ENCODE assay signal across 8 cellular contexts in the genomic region with DNA sequence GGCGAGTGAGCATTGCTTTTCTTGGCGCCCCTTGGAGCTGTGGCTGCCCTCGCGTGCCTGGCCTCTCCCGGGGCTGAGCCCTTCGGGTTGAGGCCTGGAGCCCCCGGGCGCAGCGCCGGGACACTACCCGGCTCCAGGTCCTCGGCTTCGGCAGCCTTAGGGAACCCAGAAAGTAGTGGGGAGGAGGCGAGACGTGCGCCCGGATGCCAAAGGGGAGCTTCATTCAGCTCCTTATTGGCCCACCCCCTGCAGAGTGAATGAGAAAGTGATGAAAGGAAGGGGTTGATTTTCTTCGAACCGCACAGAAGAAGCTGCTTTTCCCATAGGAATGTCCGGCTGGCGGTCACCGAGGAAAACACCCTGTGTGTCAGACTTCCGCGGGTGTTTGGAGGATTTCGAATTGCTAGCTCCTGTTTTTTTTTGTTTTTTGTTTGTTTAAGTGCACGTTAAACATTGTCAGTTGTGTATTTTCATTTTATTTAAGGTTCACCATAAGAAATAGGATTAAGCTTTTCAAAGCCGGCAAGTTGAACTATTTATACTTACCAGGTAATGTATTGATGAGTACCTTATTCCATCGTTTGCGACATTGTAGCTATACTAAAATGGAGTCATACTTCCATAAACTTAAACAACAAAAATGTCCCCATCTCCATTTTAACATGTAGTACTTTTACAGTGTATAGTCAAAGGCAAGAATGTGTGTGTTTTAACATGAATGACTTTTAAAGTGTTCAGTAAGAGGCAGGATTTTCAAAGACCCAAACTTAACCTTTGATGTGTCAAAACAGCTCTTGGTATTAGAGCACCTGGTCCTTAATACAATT. TPM values are rescaled to one million over a fixed set of nuclear protein-coding genes. Genes with fewer than 3 reads are reported as not detected.
DNase-seq lines count a peak whose midpoint lies in the region; ATAC-seq and TF ChIP-seq lines count a peak whose summit lies in the region.

No MANE protein-coding gene starts in this region.

- H3K36me3 Mint-ChIP-seq in MCF 10A (ENCODE audit: insufficient read depth, unreplicated experiment) (peaks cover 44% of the 10 kb centered on the region), immature natural killer cell (peaks cover 10 to 16% (median 13%) of the 10 kb centered on the region in 3 donors)

- H3K9me3 Mint-ChIP-seq in MCF 10A (ENCODE audit: unreplicated experiment) (no peaks in the 10 kb centered on the region), immature natural killer cell (no peaks in the 10 kb centered on the region)

- no peaks in the 10 kb centered on the region for H3K4me1 ChIP-seq in BE2C
- H3K4me1 ChIP-seq in Panc1 (ENCODE audit: control insufficient read depth, insufficient read depth, low read length), result peaks cover 31% of the 10 kb centered on the region

- POLR2A ChIA-PET in Panc1 (lab: Charles Lee), result interaction anchor here (0.6 to 2.3 kb wide), 19 partner anchors 9 to 964 kb away, joined by 3 to 32 read pairs (median 5); a partner anchor contains a TSS
- POLR2A ChIA-PET in MCF 10A (lab: Yijun Ruan, JAX), result interaction anchor here (0.6 to 5.3 kb wide), 73 partner anchors 9 to 1868 kb away, joined by 3 to 301 read pairs (median 4); a partner anchor contains a TSS

- CTCF ChIA-PET in Panc1 (lab: Charles Lee), result interaction anchor here (0.5 to 1.9 kb wide), 10 partner anchors 14 to 270 kb away, joined by 3 to 17 read pairs (median 3); a partner anchor contains a TSS
- CTCF ChIA-PET in MCF 10A (lab: Yijun Ruan, JAX), result interaction anchor here (0.6 to 1.5 kb wide), 12 partner anchors 11 to 347 kb away, joined by 3 to 7 read pairs (median 3); no protein-coding TSS in a partner anchor

- H3K4me3 Mint-ChIP-seq in MCF 10A (ENCODE audit: unreplicated experiment) (peak overlapping the region; percentile 89), immature natural killer cell (peak overlapping the region; percentile 96 to 98 (median 98))

- ATAC-seq in GM18867 (IDR thresholded peaks at IDR 0.05; ENCODE audit: unreplicated experiment) (peak; percentile 25), HG03066 (IDR thresholded peaks at IDR 0.05; ENCODE audit: low read depth, unreplicated experiment) (peak; percentile 15), Panc1 (peak; percentile 46)

- no peaks in the 10 kb centered on the region for H3K27me3 ChIP-seq in BE2C
- no peaks in the 10 kb centered on the region for H3K27me3 ChIP-seq in Panc1 (ENCODE audit: control insufficient read depth, insufficient read depth, low read length)

- DNase-seq in BE2C (no peak), Panc1 (ENCODE audit: low read depth, low spot score) (no peak), MCF 10A (ENCODE audit: unreplicated experiment) (peak; percentile 69), immature natural killer cell (no peak), pons (ENCODE audit: low spot score) (no peak)
- DNase-seq in stimulated activated CD4-positive, alpha-beta T cell treated with anti-CD3 and anti-CD28 coated beads, Interleukin-12 subunit alpha, Interleukin-12 subunit beta, amount 100 ng/mL, for 4 hours, result peak; percentile 43

- no peak for TF ChIP-seq CTCF in BE2C (IDR thresholded peaks at IDR 0.05; ENCODE audit: low read depth, low read length)
- TF ChIP-seq CTCF in Panc1 (IDR thresholded peaks at IDR 0.05), result no peak
- no peak for TF ChIP-seq CTCF in MCF 10A (IDR thresholded peaks at IDR 0.05; ENCODE audit: unreplicated experiment)

- in situ Hi-C loops in Panc1 (cut with HindIII; ENCODE audit: low pct_unique_long_range_greater_than_20kb, low sequenced_read_pairs), result no loop called here

- H3K4me3 ChIP-seq in BE2C (ENCODE audit: low read depth, low read length), result peak overlapping the region; percentile 70
- peak overlapping the region; percentile 83 to 86 for H3K4me3 ChIP-seq in Panc1 (ENCODE audit: low read depth in 2 of 2, low read length in 2 of 2)

- H3K4me1 Mint-ChIP-seq in MCF 10A (ENCODE audit: insufficient read depth, unreplicated experiment), result peaks cover 4% of the 10 kb centered on the region
- peaks cover 37 to 46% of the 10 kb centered on the region in 2 donors for H3K4me1 Mint-ChIP-seq in immature natural killer cell

- H3K27ac Mint-ChIP-seq in MCF 10A (ENCODE audit: low read depth, unreplicated experiment), result peak overlapping the region; percentile 97
- peak overlapping the region; percentile 93 to 97 (median 94) for H3K27ac Mint-ChIP-seq in immature natural killer cell

- intact Hi-C loops in Panc1 (cut with micrococcal nuclease; ENCODE audit: unreplicated experiment) (loop anchor here (5.0 kb wide), 3 partner anchors 38 to 118 kb away; a partner anchor contains a TSS), MCF 10A (cut with micrococcal nuclease) (loop anchor here (2.0 kb wide), 1 partner anchor 121 kb away; no protein-coding TSS in a partner anchor)

- H3K27ac ChIP-seq in Panc1 (ENCODE audit: low read length), result peak overlapping the region; percentile 96

- no peaks in the 10 kb centered on the region for H3K27me3 Mint-ChIP-seq in MCF 10A (ENCODE audit: insufficient read depth, unreplicated experiment)
- peaks cover 12 to 22% (median 20%) of the 10 kb centered on the region in 3 donors for H3K27me3 Mint-ChIP-seq in immature natural killer cell (ENCODE audit: low read depth in 3 of 3)

- BruUV-seq in Panc1 (replicated peaks; lab: Mats Ljungman, UMichigan) (TSS peak; percentile 87), MCF 10A (replicated peaks; lab: Mats Ljungman, UMichigan) (TSS peak; percentile 77)

- peaks cover 37% of the 10 kb centered on the region for H3K36me3 ChIP-seq in BE2C
- peaks cover 31% of the 10 kb centered on the region for H3K36me3 ChIP-seq in Panc1 (ENCODE audit: control insufficient read depth, insufficient read depth, low read length)

- H3K9me3 ChIP-seq in BE2C (no peaks in the 10 kb centered on the region), Panc1 (ENCODE audit: control insufficient read depth, insufficient read depth, low read depth, low read length) (no peaks in the 10 kb centered on the region)

RNA-seq across cellular contexts. Expression of a gene that starts 0.9 kb away (rescaled TPM):
- 461 TPM for polyA plus RNA-seq in BE2C (2012; ENCODE audit: insufficient read depth, insufficient read length, low read depth)
- 2,422 TPM for total RNA-seq in Panc1 (2021; ENCODE audit: unreplicated experiment)
- polyA plus RNA-seq in Panc1 (2012; ENCODE audit: insufficient read length), result 1,612 TPM
- 573 and 817 TPM in 2 replicates for total RNA-seq in MCF 10A (2022)
- polyA plus RNA-seq in immature natural killer cell, result 100 to 1,000 TPM; 322 to 508 (median 441) TPM

RNA-seq across cellular contexts. Expression of a gene that starts 48.3 kb away (rescaled TPM):
- 37.5 TPM for polyA plus RNA-seq in BE2C (2012; ENCODE audit: insufficient read depth, insufficient read length, low read depth)
- total RNA-seq in Panc1 (2021; ENCODE audit: unreplicated experiment), result 114 TPM
- 59.1 TPM for polyA plus RNA-seq in Panc1 (2012; ENCODE audit: insufficient read length)
- total RNA-seq in MCF 10A (2022), result 38.9 and 53.3 TPM in 2 replicates
- polyA plus RNA-seq in immature natural killer cell, result 10 to 100 TPM in 1 of 3 donors, 1 to 10 TPM in 2; 7.2 to 14.7 (median 9.8) TPM

RNA-seq across cellular contexts. Expression of a gene that starts 58.5 kb away (rescaled TPM):
- 29.4 TPM for polyA plus RNA-seq in BE2C (2012; ENCODE audit: insufficient read depth, insufficient read length, low read depth)
- total RNA-seq in Panc1 (2021; ENCODE audit: unreplicated experiment), result 60.1 TPM
- 39.6 TPM for polyA plus RNA-seq in Panc1 (2012; ENCODE audit: insufficient read length)
- total RNA-seq in MCF 10A (2022), result 25.8 and 28.8 TPM in 2 replicates
- polyA plus RNA-seq in immature natural killer cell, result 10 to 100 TPM; 32.6 to 68.0 (median 43.2) TPM

Comparison
In these comparisons a context has a peak if more than half of its experiments do, and no peak if none do; other contexts are left out.
1. DNase-seq: peak in MCF 10A (single experiment) and stimulated activated CD4-positive, alpha-beta T cell treated with anti-CD3 and anti-CD28 coated beads, Interleukin-12 subunit alpha, Interleukin-12 subunit beta, amount 100 ng/mL, for 4 hours (single experiment); none in BE2C (single experiment), Panc1 (single experiment), immature natural killer cell (0 of 3) and pons (single experiment).
2. Peak in every context shown above with its lines, with median percentiles within 50 percentile points of each other: ATAC-seq.